In the genomic region with DNA sequence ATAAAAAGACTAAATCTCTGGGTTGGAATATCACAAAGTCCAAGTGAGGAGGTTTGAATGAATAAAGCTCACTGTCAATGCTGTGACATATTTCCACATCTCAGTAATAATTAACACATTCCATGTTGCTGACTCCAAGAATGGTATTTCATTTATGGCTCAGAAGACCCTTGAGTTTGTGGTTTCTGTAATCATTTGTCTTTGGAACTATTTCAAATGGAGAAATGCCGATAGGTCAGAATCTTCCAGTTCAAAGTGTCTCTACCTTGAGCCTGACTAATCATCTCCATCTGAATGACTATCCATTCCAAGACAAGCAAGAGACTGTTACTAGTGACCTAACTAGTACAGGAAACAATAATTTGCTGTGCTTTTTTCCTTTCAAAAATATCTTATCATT, we compare ENCODE assay signal across 15 cellular contexts. TPM values are rescaled to one million over a fixed set of nuclear protein-coding genes. Genes with fewer than 3 reads are reported as not detected.
A peak's percentile ranks its signal among the peaks of the same experiment; 100 is the strongest.
DNase-seq lines count a peak whose midpoint lies in the region; ATAC-seq and TF ChIP-seq lines count a peak whose summit lies in the region.
"Had no signal": no experiment of that assay in that cellular context is flagged by ENCODE, and none has a peak within 500 bp of the region (broad histone marks: within the 10 kb centered on the region; RNA-seq: fewer than 3 reads in every experiment).

No MANE protein-coding gene starts in this region.

- in situ Hi-C loops in GM23248 (cut with MboI) = no loop called here

- H3K4me2 ChIP-seq in GM23248 (ENCODE audit: unreplicated experiment) = no peak overlapping the region

- H3F3A ChIP-seq in GM23248 (ENCODE audit: insufficient read depth) = peaks cover 21% of the 10 kb centered on the region

- no peaks in the 10 kb centered on the region for H3K79me2 ChIP-seq in GM23248 (ENCODE audit: insufficient read depth)

- peaks cover 15% of the 10 kb centered on the region for H3K4me1 ChIP-seq in GM23248 (ENCODE audit: insufficient read depth)
- H3K4me1 ChIP-seq in lower lobe of right lung = no peaks in the 10 kb centered on the region
- H3K4me1 ChIP-seq in stomach = no peaks in the 10 kb centered on the region
- H3K4me1 ChIP-seq: SJSA1 had no signal

- no peaks in the 10 kb centered on the region for H4K20me1 ChIP-seq in GM23248 (ENCODE audit: insufficient read depth)

- no peak for TF ChIP-seq EP300 in stomach (IDR thresholded peaks at IDR 0.05)

- no peak overlapping the region for H3K9ac ChIP-seq in GM23248

- DNase-seq in GM23248 (peak; percentile 47), SW 1271 (lab: John Stamatoyannopoulos, UW) (peak; percentile 30 to 59), glomerular visceral epithelial cell (ENCODE audit: extremely low spot score) (peak; percentile 94), lower lobe of right lung (no peak), iPS-NIHi7 (ENCODE audit: extremely low spot score) (no peak), NCI-H2171 treated with DMSO at 0.1 percent for 48 hours (lab: John Stamatoyannopoulos, UW) (no peak), stomach (no peak)
- DNase-seq: activated CD4-positive, alpha-beta T cell treated with anti-CD3 and anti-CD28 coated beads, Interleukin-2, amount 10 ng/mL, durations not matched to agents 7 days and 5 days; activated T-cell treated with anti-CD3 and anti-CD28 coated beads, Interleukin-2, amount 50 U/mL, for 1 hour; central memory CD4-positive, alpha-beta T cell; NCI-H2171; posterior cingulate gyrus; stimulated activated CD4-positive, alpha-beta T cell treated with anti-CD3 and anti-CD28 coated beads, Interleukin-12 subunit alpha, Interleukin-12 subunit beta, amount 100 ng/mL, for 4 hours had no signal

- H3K4me3 ChIP-seq in GM23248 (no peak overlapping the region), lower lobe of right lung (no peak overlapping the region), stomach (no peak overlapping the region)
- H3K4me3 ChIP-seq: SJSA1 had no signal

- no peaks in the 10 kb centered on the region for H3K9me2 ChIP-seq in GM23248 (ENCODE audit: insufficient read depth)

- no peak for TF ChIP-seq POLR2A in stomach (IDR thresholded peaks at IDR 0.05)

- 0% methylated on average over 1 of the region's 1 CpG for WGBS in GM23248 (ENCODE audit: low coverage in 1 of 2, low lambda C conversion rate in 2 of 2, missing lambda C conversion rate in 2 of 2), 2 experiments
- 78 to 86% (median 86%) methylated on average over 1 of the region's 1 CpG for WGBS in stomach, 5 donors

- H3K27me3 ChIP-seq in GM23248 (replicated peaks; ENCODE audit: insufficient read depth) = 0 out of 2 replicates have a peak, but pooled peaks cover 3% of the 10 kb centered on the region
- no peaks in the 10 kb centered on the region for H3K27me3 ChIP-seq in lower lobe of right lung (ENCODE audit: low read depth)
- peaks cover 0 to 2% (median 0%) of the 10 kb centered on the region in 3 donors for H3K27me3 ChIP-seq in stomach
- H3K27me3 ChIP-seq: SJSA1 had no signal

- H3K36me3 ChIP-seq in GM23248 (ENCODE audit: low read depth) (no peaks in the 10 kb centered on the region), lower lobe of right lung (no peaks in the 10 kb centered on the region), stomach (no peaks in the 10 kb centered on the region)
- H3K36me3 ChIP-seq: SJSA1 had no signal

- H3K9me3 ChIP-seq in GM23248 (ENCODE audit: low read depth) = no peaks in the 10 kb centered on the region
- H3K9me3 ChIP-seq in lower lobe of right lung = peaks cover 6% of the 10 kb centered on the region
- H3K9me3 ChIP-seq in stomach = peaks cover 0 to 8% (median 3%) of the 10 kb centered on the region in 4 donors
- H3K9me3 ChIP-seq: SJSA1 had no signal

- intact Hi-C loops in lower lobe of right lung (cut with DNase I) = no loop called here
- intact Hi-C loops in stomach (cut with DNase I; ENCODE audit: low total_unique reads) = no loop called here

- no peak for TF ChIP-seq CTCF in lower lobe of right lung (IDR thresholded peaks at IDR 0.05)
- TF ChIP-seq CTCF in stomach (IDR thresholded peaks at IDR 0.05) = no peak

- no peak overlapping the region for H3K27ac ChIP-seq in GM23248
- no peak overlapping the region for H3K27ac ChIP-seq in lower lobe of right lung
- H3K27ac ChIP-seq in stomach = no peak overlapping the region
- H3K27ac ChIP-seq: SJSA1 had no signal

- ATAC-seq in lower lobe of right lung = no peak
- ATAC-seq: activated naive CD4-positive, alpha-beta T cell treated with anti-CD3 and anti-CD28 coated beads, Interleukin-2, amount 50 U/mL, for 72 hours had no signal

- no peak overlapping the region for H2AFZ ChIP-seq in GM23248

RNA-seq across cellular contexts. Expression of gene SLC2A9, which starts 24.2 kb away (rescaled TPM):
- 0.25 and 2.8 TPM in 2 replicates for total RNA-seq in GM23248 (2014; rRNA removed; shearing (Covaris generic))
- polyA plus RNA-seq in GM23248 (2016; fragmentation: Nextera tagmentation; extraction: Ambion mirVana) (3.5 and 3.8 TPM in 2 replicates), stomach (1 to 10 TPM in 2 of 3 donors, under 1 TPM in 1; 0.61 to 3.0 (median 1.6) TPM)
- total RNA-seq in lower lobe of right lung (25.2 TPM), stomach (10 to 100 TPM in 1 of 5 donors, 1 to 10 TPM in 4; 2.2 to 35.3 (median 4.5) TPM)
- total RNA-seq: SJSA1 had no signal

Comparison
In these comparisons a context has a peak if more than half of its experiments do, and no peak if none do; other contexts are left out.
1. DNase-seq: peak in GM23248 (single experiment), SW 1271 (2 of 2) and glomerular visceral epithelial cell (single experiment); none in lower lobe of right lung (single experiment), iPS-NIHi7 (single experiment), NCI-H2171 treated with DMSO at 0.1 percent for 48 hours (single experiment) and stomach (single experiment).